In genomic region chr14:102699416-102700110, GRCh38 we compare ENCODE assay signal across 18 cellular contexts.
"Had no signal": no experiment of that assay in that cellular context is flagged by ENCODE, and none has a peak within 500 bp of the region (broad histone marks: within the 10 kb centered on the region; RNA-seq: fewer than 3 reads in every experiment).

No MANE protein-coding gene starts in this region.

- H3K9me3 ChIP-seq: sigmoid colon, upper lobe of right lung had no signal

- H3K4me3 ChIP-seq: gastroesophageal sphincter, heart left ventricle, sigmoid colon, upper lobe of right lung had no signal

- H3K27ac Mint-ChIP-seq: activated CD4-positive, alpha-beta T cell treated with anti-CD3 and anti-CD28 coated beads for 36 hours; activated naive CD8-positive, alpha-beta T cell; activated T-helper 1 cell treated with anti-CD3 and anti-CD28 coated beads, Interleukin-12 subunit alpha, Interleukin-12 subunit beta, Interleukin-2, Interleukin-4 antibody, amounts not matched to agents 30 ng/mL and 10 ng/mL and 1 ng/mL, durations not matched to agents 14 hours and 24 hours and 36 hours; effector memory CD8-positive, alpha-beta T cell; immature natural killer cell; stimulated activated naive B cell treated with anti-CD40 and anti-IgM and Interleukin-4, amounts not matched to agents 10 μg/mL and 1 μg/mL and 100 μg/mL, for 72 hours; WTC11 had no signal

- ATAC-seq: activated CD4-positive, alpha-beta T cell treated with anti-CD3 and anti-CD28 coated beads for 36 hours; effector memory CD8-positive, alpha-beta T cell; gastroesophageal sphincter; heart left ventricle; naive thymus-derived CD8-positive, alpha-beta T cell; stimulated activated naive B cell treated with anti-CD40 and anti-IgM and Interleukin-4, amounts not matched to agents 10 μg/mL and 1 μg/mL and 100 μg/mL, for 72 hours; upper lobe of right lung; WTC11 had no signal

- H3K36me3 ChIP-seq: sigmoid colon, upper lobe of right lung had no signal

- H3K27me3 ChIP-seq: gastroesophageal sphincter, heart left ventricle, sigmoid colon, upper lobe of right lung had no signal

- H3K27ac ChIP-seq: gastroesophageal sphincter, heart left ventricle, sigmoid colon, upper lobe of right lung had no signal

- DNase-seq: activated CD4-positive, alpha-beta T cell treated with anti-CD3 and anti-CD28 coated beads for 36 hours; activated CD4-positive, alpha-beta T cell treated with anti-CD3 and anti-CD28 coated beads, Interleukin-2, amount 50 U/mL, for 48 hours; activated gamma-delta T cell treated with Interleukin-2 at 50 U/mL for 16 hours; amniotic stem cell; effector memory CD8-positive, alpha-beta T cell; heart left ventricle; immature natural killer cell; mesenchymal stem cell; naive thymus-derived CD8-positive, alpha-beta T cell; sigmoid colon; stimulated activated CD4-positive, alpha-beta T cell treated with anti-CD3 and anti-CD28 coated beads, Interleukin-4, amount 100 ng/mL, for 24 hours; stimulated activated naive B cell treated with anti-CD40 and anti-IgM and Interleukin-4, amounts not matched to agents 10 μg/mL and 1 μg/mL and 100 μg/mL, for 72 hours; T-helper 2 cell; upper lobe of right lung had no signal

- H3K4me3 Mint-ChIP-seq: activated CD4-positive, alpha-beta T cell treated with anti-CD3 and anti-CD28 coated beads for 36 hours; activated naive CD8-positive, alpha-beta T cell; activated T-helper 1 cell treated with anti-CD3 and anti-CD28 coated beads, Interleukin-12 subunit alpha, Interleukin-12 subunit beta, Interleukin-2, Interleukin-4 antibody, amounts not matched to agents 30 ng/mL and 10 ng/mL and 1 ng/mL, durations not matched to agents 14 hours and 24 hours and 36 hours; effector memory CD8-positive, alpha-beta T cell; immature natural killer cell; naive thymus-derived CD8-positive, alpha-beta T cell; stimulated activated naive B cell treated with anti-CD40 and anti-IgM and Interleukin-4, amounts not matched to agents 10 μg/mL and 1 μg/mL and 100 μg/mL, for 72 hours; WTC11 had no signal

- H3K27me3 Mint-ChIP-seq: activated CD4-positive, alpha-beta T cell treated with anti-CD3 and anti-CD28 coated beads for 36 hours; activated naive CD8-positive, alpha-beta T cell; effector memory CD8-positive, alpha-beta T cell; naive thymus-derived CD8-positive, alpha-beta T cell; stimulated activated naive B cell treated with anti-CD40 and anti-IgM and Interleukin-4, amounts not matched to agents 10 μg/mL and 1 μg/mL and 100 μg/mL, for 72 hours had no signal
